Comparison of ENCODE assay signal across 36 cellular contexts in the genomic region with DNA sequence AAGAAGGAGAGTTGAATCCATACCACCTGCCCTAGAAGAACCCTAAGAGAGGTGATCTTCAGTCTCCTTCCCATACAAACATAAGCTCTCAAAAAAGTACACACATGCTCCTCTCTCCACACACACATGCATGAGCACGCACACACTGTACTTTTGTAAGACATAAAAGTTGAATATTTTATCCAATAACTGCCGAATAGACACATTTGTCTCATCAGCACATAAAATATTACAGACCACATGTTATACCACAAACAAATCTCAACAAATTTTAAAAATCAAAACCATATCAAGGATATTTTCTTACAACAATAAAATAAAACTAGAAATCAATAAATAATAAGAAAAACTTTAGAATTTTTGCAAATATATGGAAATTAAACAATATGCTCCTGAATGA. TPM values are rescaled to one million over a fixed set of nuclear protein-coding genes. Genes with fewer than 3 reads are reported as not detected.
"Had no signal": no experiment of that assay in that cellular context is flagged by ENCODE, and none has a peak within 500 bp of the region (broad histone marks: within the 10 kb centered on the region; RNA-seq: fewer than 3 reads in every experiment).

No MANE protein-coding gene starts in this region.

- H3K27me3 ChIP-seq: adrenal gland, body of pancreas, breast epithelium had no signal

- FAIRE-seq: astrocyte, RCC 7860 had no signal

- ATAC-seq: activated CD8-positive, alpha-beta T cell treated with anti-CD3 and anti-CD28 coated beads, Interleukin-2, amount 10 ng/mL, durations not matched to agents 7 days and 5 days; activated naive CD4-positive, alpha-beta T cell treated with anti-CD3 and anti-CD28 coated beads, Interleukin-2, amount 50 U/mL, for 72 hours; body of pancreas; Right ventricle myocardium inferior; SK-N-SH treated with all-trans-retinoic acid at 6 μM for 48 hours; T-cell; T-helper 17 cell had no signal

- H3K36me3 ChIP-seq: adrenal gland, breast epithelium, MG63, WERI-Rb-1 had no signal

- H3K4me3 ChIP-seq: adrenal gland, body of pancreas, breast epithelium, MG63, PC-9 had no signal

- H3K4me1 ChIP-seq: adrenal gland, body of pancreas, breast epithelium had no signal

- H3K27ac ChIP-seq: adrenal gland, body of pancreas, breast epithelium, PC-9, RWPE1, WERI-Rb-1 had no signal

- H3K9me3 ChIP-seq: adrenal gland, body of pancreas, breast epithelium had no signal

- DNase-seq: activated CD4-positive, alpha-beta T cell treated with anti-CD3 and anti-CD28 coated beads, Interleukin-2, amount 10 ng/mL, durations not matched to agents 7 days and 5 days; activated CD4-positive, alpha-beta T cell treated with anti-CD3 and anti-CD28 coated beads, Interleukin-2, amount 50 U/mL, for 48 hours; activated CD4-positive, CD25-positive, alpha-beta regulatory T cell; activated CD8-positive, alpha-beta T cell treated with anti-CD3 and anti-CD28 coated beads, Interleukin-2, amount 10 ng/mL, durations not matched to agents 7 days and 5 days; activated gamma-delta T cell treated with Interleukin-2 at 50 U/mL for 16 hours; activated naive CD4-positive, alpha-beta T cell treated with anti-CD3 and anti-CD28 coated beads for 36 hours; activated T-cell treated with anti-CD3 and anti-CD28 coated beads, Interleukin-2, amount 50 U/mL, for 24 hours; adrenal gland; body of pancreas; Kasumi-1; MG63; NCI-H1048; NCI-H1105 treated with DMSO at 0.1 percent for 48 hours; NCI-H1436; NCI-H1694 treated with DMSO at 0.1 percent for 48 hours; NCI-H2029; NCI-H510A; NCI-H526; NCI-H748 treated with DMSO at 0.1 percent for 48 hours; NK-92 treated with Interleukin-12 subunit alpha and Interleukin-12 subunit beta, amount 100 ng/mL, for 24 hours; PC-9; SIG-M5; T-cell; T-helper 17 cell; T-helper 9 cell; WERI-Rb-1 had no signal

RNA-seq across cellular contexts. Expression of gene SPRR1A, which starts 2.7 kb away (rescaled TPM):
- total RNA-seq: activated CD4-positive, alpha-beta T cell treated with anti-CD3 and anti-CD28 coated beads, Interleukin-2, amount 10 ng/mL, durations not matched to agents 7 days and 5 days; activated CD8-positive, alpha-beta T cell treated with anti-CD3 and anti-CD28 coated beads, Interleukin-2, amount 10 ng/mL, durations not matched to agents 7 days and 5 days; activated naive CD4-positive, alpha-beta T cell treated with anti-CD3 and anti-CD28 coated beads for 36 hours; activated naive CD4-positive, alpha-beta T cell treated with anti-CD3 and anti-CD28 coated beads, Interleukin-2, amount 50 U/mL, for 72 hours; adrenal gland; astrocyte; body of pancreas; breast epithelium; cardiac septum; OCI-LY7; PC-9; Right ventricle myocardium inferior; SK-MEL-5; T-cell; T-helper 17 cell had no signal
- polyA plus RNA-seq: adrenal gland had no signal

RNA-seq across cellular contexts. Expression of gene SPRR3, which starts 15.0 kb away (rescaled TPM):
- total RNA-seq: activated CD4-positive, alpha-beta T cell treated with anti-CD3 and anti-CD28 coated beads, Interleukin-2, amount 10 ng/mL, durations not matched to agents 7 days and 5 days; activated CD8-positive, alpha-beta T cell treated with anti-CD3 and anti-CD28 coated beads, Interleukin-2, amount 10 ng/mL, durations not matched to agents 7 days and 5 days; activated naive CD4-positive, alpha-beta T cell treated with anti-CD3 and anti-CD28 coated beads for 36 hours; activated naive CD4-positive, alpha-beta T cell treated with anti-CD3 and anti-CD28 coated beads, Interleukin-2, amount 50 U/mL, for 72 hours; body of pancreas; breast epithelium; cardiac septum; OCI-LY7; Right ventricle myocardium inferior; SK-MEL-5; T-cell; T-helper 17 cell had no signal

RNA-seq across cellular contexts. Expression of gene SPRR4, which starts 16.1 kb away (rescaled TPM):
- total RNA-seq: activated CD4-positive, alpha-beta T cell treated with anti-CD3 and anti-CD28 coated beads, Interleukin-2, amount 10 ng/mL, durations not matched to agents 7 days and 5 days; activated CD8-positive, alpha-beta T cell treated with anti-CD3 and anti-CD28 coated beads, Interleukin-2, amount 10 ng/mL, durations not matched to agents 7 days and 5 days; activated naive CD4-positive, alpha-beta T cell treated with anti-CD3 and anti-CD28 coated beads for 36 hours; activated naive CD4-positive, alpha-beta T cell treated with anti-CD3 and anti-CD28 coated beads, Interleukin-2, amount 50 U/mL, for 72 hours; adrenal gland; astrocyte; body of pancreas; breast epithelium; cardiac septum; OCI-LY7; PC-9; Right ventricle myocardium inferior; SK-MEL-5; T-cell; T-helper 17 cell had no signal
- polyA plus RNA-seq: adrenal gland had no signal

RNA-seq across cellular contexts. Expression of gene SPRR5, which starts 39.6 kb away (rescaled TPM):
- total RNA-seq: activated CD4-positive, alpha-beta T cell treated with anti-CD3 and anti-CD28 coated beads, Interleukin-2, amount 10 ng/mL, durations not matched to agents 7 days and 5 days; activated CD8-positive, alpha-beta T cell treated with anti-CD3 and anti-CD28 coated beads, Interleukin-2, amount 10 ng/mL, durations not matched to agents 7 days and 5 days; activated naive CD4-positive, alpha-beta T cell treated with anti-CD3 and anti-CD28 coated beads for 36 hours; activated naive CD4-positive, alpha-beta T cell treated with anti-CD3 and anti-CD28 coated beads, Interleukin-2, amount 50 U/mL, for 72 hours; adrenal gland; astrocyte; body of pancreas; breast epithelium; cardiac septum; OCI-LY7; PC-9; Right ventricle myocardium inferior; SK-MEL-5; T-cell; T-helper 17 cell had no signal
- polyA plus RNA-seq: adrenal gland had no signal

RNA-seq across cellular contexts. Expression of gene SPRR1B, which starts 44.4 kb away (rescaled TPM):
- total RNA-seq: activated CD4-positive, alpha-beta T cell treated with anti-CD3 and anti-CD28 coated beads, Interleukin-2, amount 10 ng/mL, durations not matched to agents 7 days and 5 days; activated CD8-positive, alpha-beta T cell treated with anti-CD3 and anti-CD28 coated beads, Interleukin-2, amount 10 ng/mL, durations not matched to agents 7 days and 5 days; activated naive CD4-positive, alpha-beta T cell treated with anti-CD3 and anti-CD28 coated beads for 36 hours; activated naive CD4-positive, alpha-beta T cell treated with anti-CD3 and anti-CD28 coated beads, Interleukin-2, amount 50 U/mL, for 72 hours; body of pancreas; breast epithelium; cardiac septum; OCI-LY7; PC-9; Right ventricle myocardium inferior; SK-MEL-5; T-cell; T-helper 17 cell had no signal
